ENCODE assay signal across 8 cellular contexts in genomic region chr1:204286841-204287387, GRCh38.
A peak's percentile ranks its signal among the peaks of the same experiment; 100 is the strongest.
DNase-seq lines count a peak whose midpoint lies in the region; ATAC-seq lines count a peak whose summit lies in the region.

No MANE protein-coding gene starts in this region.

- H3K27me3 ChIP-seq in iPS-18a (ENCODE audit: control insufficient read depth, insufficient read depth, low read length), result no peaks in the 10 kb centered on the region

- H3K9ac ChIP-seq in iPS-18a (ENCODE audit: low read length), result no peak overlapping the region

- no peaks in the 10 kb centered on the region for H3K9me3 ChIP-seq in iPS-18a (ENCODE audit: control insufficient read depth, low read depth, low read length)

- peak overlapping the region; percentile 42 for H3K4me3 ChIP-seq in iPS-18a (ENCODE audit: low read length)

- H3K27ac ChIP-seq in iPS-18a (ENCODE audit: low read length), result no peak overlapping the region

- ATAC-seq in GM18498 (IDR thresholded peaks at IDR 0.05; ENCODE audit: unreplicated experiment) (no peak), GM21526 (IDR thresholded peaks at IDR 0.05; ENCODE audit: low FRiP score, unreplicated experiment) (no peak)

- peaks cover 24% of the 10 kb centered on the region for H3K4me1 ChIP-seq in iPS-18a (ENCODE audit: control insufficient read depth, low read depth, low read length)

- no peaks in the 10 kb centered on the region for H3K36me3 ChIP-seq in iPS-18a (ENCODE audit: control insufficient read depth, low read depth, low read length)

- DNase-seq in Daoy (ENCODE audit: low read depth) (peak; percentile 21), NOMO-1 treated with DMSO at 0.1 percent for 48 hours (lab: John Stamatoyannopoulos, UW; ENCODE audit: unreplicated experiment) (peak; percentile 92), NCI-H1694 treated with DMSO at 0.1 percent for 48 hours (lab: John Stamatoyannopoulos, UW) (no peak)
- peak; percentile 68 for DNase-seq in activated effector memory CD4-positive, alpha-beta T cell treated with anti-CD3 and anti-CD28 coated beads, Interleukin-2, amount 50 U/mL, for 16 hours
- DNase-seq in stimulated activated CD4-positive, alpha-beta T cell treated with anti-CD3 and anti-CD28 coated beads, Interleukin-1b, Interleukin-23, amount 100 ng/mL, for 48 hours, result peak; percentile 24
